Comparison of ENCODE assay signal across 1 cellular context in the genomic region with DNA sequence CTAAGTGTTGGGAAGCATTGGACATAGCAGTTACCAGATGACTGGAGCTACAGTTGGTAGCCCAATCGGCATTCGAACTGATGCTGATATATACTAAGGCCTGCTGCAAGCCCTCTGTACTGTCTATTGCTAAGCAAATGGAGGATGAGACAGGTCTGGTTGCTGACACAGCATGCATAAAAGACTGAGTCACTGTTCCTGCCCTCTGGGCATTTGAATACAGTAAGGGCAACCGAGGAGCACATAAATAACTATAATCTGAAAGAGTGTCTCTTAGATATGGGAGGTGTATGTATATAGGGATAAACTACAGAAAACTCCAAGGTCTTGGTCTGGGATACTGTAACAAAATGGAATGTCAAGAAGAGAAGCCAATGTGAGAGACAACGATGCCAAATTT.
TF ChIP-seq lines count a peak whose summit lies in the region.

No MANE protein-coding gene starts in this region.

TF ChIP-seq in HepG2, 621 proteins besides CTCF, POLR2A, EP300 and RAD21:
- TF ChIP-seq, protein P1, sequence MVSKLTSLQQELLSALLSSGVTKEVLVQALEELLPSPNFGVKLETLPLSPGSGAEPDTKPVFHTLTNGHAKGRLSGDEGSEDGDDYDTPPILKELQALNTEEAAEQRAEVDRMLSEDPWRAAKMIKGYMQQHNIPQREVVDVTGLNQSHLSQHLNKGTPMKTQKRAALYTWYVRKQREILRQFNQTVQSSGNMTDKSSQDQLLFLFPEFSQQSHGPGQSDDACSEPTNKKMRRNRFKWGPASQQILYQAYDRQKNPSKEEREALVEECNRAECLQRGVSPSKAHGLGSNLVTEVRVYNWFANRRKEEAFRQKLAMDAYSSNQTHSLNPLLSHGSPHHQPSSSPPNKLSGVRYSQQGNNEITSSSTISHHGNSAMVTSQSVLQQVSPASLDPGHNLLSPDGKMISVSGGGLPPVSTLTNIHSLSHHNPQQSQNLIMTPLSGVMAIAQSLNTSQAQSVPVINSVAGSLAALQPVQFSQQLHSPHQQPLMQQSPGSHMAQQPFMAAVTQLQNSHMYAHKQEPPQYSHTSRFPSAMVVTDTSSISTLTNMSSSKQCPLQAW (CRISPR knock-in tag; IDR thresholded peaks at IDR 0.05), result no peak
- TF ChIP-seq MAFK (conservative IDR thresholded peaks at IDR 0.05 in 1 of 2, IDR thresholded peaks at IDR 0.05 in 1 of 2; ENCODE audit: low read length in 2 of 2), result 0 out of 4 replicates have a peak, but pooled peaks of 1 of the 2 experiments have one; percentile 7
